11 cellular contexts compared by ENCODE assay signal in the genomic region with DNA sequence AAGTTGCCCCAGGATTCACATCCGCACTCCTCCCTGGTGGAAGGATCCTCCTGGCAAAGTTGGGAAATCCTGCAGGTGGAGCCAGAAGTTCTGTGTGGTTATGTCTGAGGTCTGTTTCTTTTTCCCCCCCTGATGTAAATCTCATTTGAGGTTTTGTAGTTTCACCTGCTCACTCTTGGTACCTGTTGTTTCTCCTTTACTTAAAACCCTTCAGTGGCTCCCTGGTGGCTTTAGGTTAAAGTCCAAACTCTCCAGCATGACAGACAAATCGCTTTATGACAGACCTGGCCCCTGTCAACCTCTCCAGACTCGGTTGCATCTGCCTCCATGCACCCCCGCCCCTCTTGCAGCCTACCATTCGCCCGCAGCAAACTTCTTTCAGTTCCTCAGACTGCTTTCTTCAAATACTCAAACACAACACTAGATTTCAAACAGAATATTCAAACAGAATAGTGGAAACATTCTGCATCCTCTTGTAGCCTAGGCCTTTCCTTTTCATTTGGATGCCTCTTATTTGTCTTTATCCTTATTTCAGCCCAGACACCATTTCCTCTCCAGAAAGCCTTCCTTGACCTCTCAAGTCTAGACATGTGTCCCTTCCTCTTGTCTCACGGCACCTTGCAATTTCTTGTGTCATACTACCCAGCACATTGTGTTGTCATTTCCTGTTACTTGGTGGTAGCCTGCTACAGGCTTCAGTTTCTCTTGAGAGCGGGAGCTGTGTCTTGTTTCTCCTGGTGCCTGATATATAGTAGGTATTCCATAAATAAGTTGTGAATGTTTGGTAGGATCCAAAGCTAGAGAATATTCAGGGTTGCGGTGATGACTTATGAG. TPM values are rescaled to one million over a fixed set of nuclear protein-coding genes. Genes with fewer than 3 reads are reported as not detected.
DNase-seq lines count a peak whose midpoint lies in the region; ATAC-seq, FAIRE-seq and TF ChIP-seq lines count a peak whose summit lies in the region.
"Had no signal": no experiment of that assay in that cellular context is flagged by ENCODE, and none has a peak within 500 bp of the region (broad histone marks: within the 10 kb centered on the region; RNA-seq: fewer than 3 reads in every experiment).

No MANE protein-coding gene starts in this region.

- peaks cover 11% of the 10 kb centered on the region for H3K4me1 ChIP-seq in endothelial cell of umbilical vein (ENCODE audit: control insufficient read depth, extremely low read depth, insufficient read depth, low read length)

- POLR2A ChIA-PET in endothelial cell of umbilical vein (lab: Charles Lee) = no interaction called here

- H3K9me3 ChIP-seq in endothelial cell of umbilical vein (replicated peaks; ENCODE audit: control insufficient read depth, insufficient read depth, low read length) = no peaks in the 10 kb centered on the region
- H3K9me3 ChIP-seq: SK-N-SH had no signal

- peak overlapping the region in 1 of 2 donors; percentile 53 for H3K27ac Mint-ChIP-seq in activated naive CD4-positive, alpha-beta T cell treated with anti-CD3 and anti-CD28 coated beads, Interleukin-2, amount 50 U/mL, for 72 hours
- H3K27ac Mint-ChIP-seq: natural killer cell treated with Interleukin-12 subunit alpha and Interleukin-12 subunit beta and Interleukin-15 and Interleukin-18, amount 100 ng/mL, for 72 hours had no signal

- FAIRE-seq in endothelial cell of umbilical vein (lab: Jason Lieb, UNC) = peak; percentile 75
- FAIRE-seq in urothelium cell line (lab: Jason Lieb, UNC) = no peak

- H3K36me3 ChIP-seq in endothelial cell of umbilical vein (ENCODE audit: control insufficient read depth in 2 of 2, extremely low read depth in 1 of 2, insufficient read depth in 2 of 2, low read length in 2 of 2) = peaks cover 0 to 4% of the 10 kb centered on the region in 2 experiments

- dilution Hi-C loops in endothelial cell of umbilical vein (cut with MboI; ENCODE audit: extremely low pct_ligation_motif_present, low sequenced_read_pairs) = no loop called here

- H3K27ac ChIP-seq in endothelial cell of umbilical vein (ENCODE audit: insufficient read depth, low read depth, low read length) = peak overlapping the region; percentile 92

- no TSS peak for BruUV-seq in endothelial cell of umbilical vein (replicated peaks; lab: Mats Ljungman, UMichigan)

- peak overlapping the region; percentile 42 for H3K9ac ChIP-seq in endothelial cell of umbilical vein (replicated peaks; ENCODE audit: extremely low read depth, insufficient read depth, low read length)
- H3K9ac ChIP-seq: SK-N-SH had no signal

- DNase-seq in endothelial cell of umbilical vein (ENCODE audit: low read depth, low spot score) = peak; percentile 60
- no peak for DNase-seq in erythroblast (lab: John Stamatoyannopoulos, UW)
- DNase-seq in urothelium cell line (ENCODE audit: low spot score) = no peak
- DNase-seq in activated naive CD4-positive, alpha-beta T cell treated with anti-CD3 and anti-CD28 coated beads, Interleukin-2, amount 50 U/mL, for 72 hours (ENCODE audit: low spot score in 2 of 2) = no peak
- no peak for DNase-seq in HPDE6-E6E7 (ENCODE audit: extremely low spot score)
- DNase-seq: activated gamma-delta T cell, SK-N-SH had no signal

- ATAC-seq in GM18505 (IDR thresholded peaks at IDR 0.05; ENCODE audit: unreplicated experiment) (peak; percentile 84), GM21526 (IDR thresholded peaks at IDR 0.05; ENCODE audit: low FRiP score, unreplicated experiment) (peak; percentile 89), HG03378 (IDR thresholded peaks at IDR 0.05; ENCODE audit: unreplicated experiment) (peak; percentile 86)
- ATAC-seq in activated naive CD4-positive, alpha-beta T cell treated with anti-CD3 and anti-CD28 coated beads, Interleukin-2, amount 50 U/mL, for 72 hours = no peak

- no peak overlapping the region for H2AFZ ChIP-seq in endothelial cell of umbilical vein (ENCODE audit: low read depth, low read length)

- peak overlapping the region; percentile 47 for H3K4me2 ChIP-seq in endothelial cell of umbilical vein (ENCODE audit: insufficient read depth, low read length)
- H3K4me2 ChIP-seq: SK-N-SH had no signal

- no peak for TF ChIP-seq POLR2A in GM18505 (IDR thresholded peaks at IDR 0.05; ENCODE audit: borderline replicate concordance, extremely low read depth, insufficient read depth, insufficient read length)
- TF ChIP-seq POLR2A in endothelial cell of umbilical vein (IDR thresholded peaks at IDR 0.05; ENCODE audit: low read depth, low read length) = no peak
- TF ChIP-seq POLR2A in erythroblast (IDR thresholded peaks at IDR 0.05; ENCODE audit: low read length) = no peak

- no peaks in the 10 kb centered on the region for H3K36me3 Mint-ChIP-seq in activated naive CD4-positive, alpha-beta T cell treated with anti-CD3 and anti-CD28 coated beads, Interleukin-2, amount 50 U/mL, for 72 hours
- H3K36me3 Mint-ChIP-seq: natural killer cell treated with Interleukin-12 subunit alpha and Interleukin-12 subunit beta and Interleukin-15 and Interleukin-18, amount 100 ng/mL, for 72 hours had no signal

- no peaks in the 10 kb centered on the region for H4K20me1 ChIP-seq in endothelial cell of umbilical vein (replicated peaks; ENCODE audit: control insufficient read depth, extremely low read depth, insufficient read depth, low read length)

- no peaks in the 10 kb centered on the region for H3K27me3 ChIP-seq in endothelial cell of umbilical vein (ENCODE audit: control insufficient read depth in 2 of 2, insufficient read depth in 2 of 2, low read length in 2 of 2)

- H3K4me3 ChIP-seq in endothelial cell of umbilical vein (replicated peaks in 1 of 3; ENCODE audit: insufficient read depth in 1 of 3, low read depth in 1 of 3, low read length in 3 of 3) = no peak overlapping the region

- no peaks in the 10 kb centered on the region for H3K79me2 ChIP-seq in endothelial cell of umbilical vein (ENCODE audit: control insufficient read depth, insufficient read depth, low read length)

- CTCF ChIA-PET in endothelial cell of umbilical vein (lab: Charles Lee) = interaction anchor here (0.6 to 3.4 kb wide), 3 partner anchors 26 to 150 kb away, joined by 3 to 13 read pairs (median 3); no protein-coding TSS in a partner anchor

- intact Hi-C loops in endothelial cell of umbilical vein (cut with micrococcal nuclease) = loop anchor here (1.0 kb wide), 1 partner anchor 25 kb away; a partner anchor contains a TSS

- H3K9me1 ChIP-seq in endothelial cell of umbilical vein (replicated peaks; ENCODE audit: control insufficient read depth, extremely low read depth, insufficient read depth, low read length) = no peaks in the 10 kb centered on the region

- H3K9me3 Mint-ChIP-seq in activated naive CD4-positive, alpha-beta T cell treated with anti-CD3 and anti-CD28 coated beads, Interleukin-2, amount 50 U/mL, for 72 hours = no peaks in the 10 kb centered on the region
- H3K9me3 Mint-ChIP-seq: natural killer cell treated with Interleukin-12 subunit alpha and Interleukin-12 subunit beta and Interleukin-15 and Interleukin-18, amount 100 ng/mL, for 72 hours had no signal

- TF ChIP-seq CTCF in endothelial cell of umbilical vein (IDR thresholded peaks at IDR 0.05; ENCODE audit: extremely low read depth in 1 of 2, insufficient read depth in 1 of 2, low read depth in 1 of 2, low read length in 2 of 2) = no peak

TF ChIP-seq in endothelial cell of umbilical vein, 7 proteins besides CTCF, POLR2A, EP300 and RAD21:
- TF ChIP-seq POLR2AphosphoS5 (IDR thresholded peaks at IDR 0.05; ENCODE audit: insufficient read depth, low read depth, low read length) = no peak
- TF ChIP-seq EZH2 (IDR thresholded peaks at IDR 0.05; ENCODE audit: borderline replicate concordance, low read depth, low read length, severe bottlenecking) = no peak
- TF ChIP-seq FOS (IDR thresholded peaks at IDR 0.05; ENCODE audit: borderline replicate concordance, insufficient read depth, low read length) = no peak
- TF ChIP-seq, protein P1, sequence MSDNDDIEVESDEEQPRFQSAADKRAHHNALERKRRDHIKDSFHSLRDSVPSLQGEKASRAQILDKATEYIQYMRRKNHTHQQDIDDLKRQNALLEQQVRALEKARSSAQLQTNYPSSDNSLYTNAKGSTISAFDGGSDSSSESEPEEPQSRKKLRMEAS (IDR thresholded peaks at IDR 0.05; ENCODE audit: insufficient read depth, insufficient read length) = no peak
- TF ChIP-seq GATA2 (IDR thresholded peaks at IDR 0.05; ENCODE audit: insufficient read depth, insufficient read length, low read depth, low read length) = no peak
- no peak for TF ChIP-seq JUN (IDR thresholded peaks at IDR 0.05; ENCODE audit: borderline replicate concordance, insufficient read depth, insufficient read length, low read depth)
- no peak for TF ChIP-seq MYC (IDR thresholded peaks at IDR 0.05; ENCODE audit: low read depth, low read length)

RNA-seq across cellular contexts. Expression of a gene that starts 24.8 kb away (rescaled TPM):
- total RNA-seq in endothelial cell of umbilical vein = 61.9 and 66.4 TPM in 2 replicates
- polyA plus RNA-seq in endothelial cell of umbilical vein = 32.8 and 40.7 TPM in 2 replicates
- 45.2 and 46.9 TPM in 2 replicates for polyA plus RNA-seq in endothelial cell of umbilical vein (2011; cell fraction: cytosol; rRNA removed)
- 24.0 and 31.2 TPM in 2 replicates for polyA plus RNA-seq in endothelial cell of umbilical vein (2011; cell fraction: nucleus; rRNA removed)
- polyA plus RNA-seq in endothelial cell of umbilical vein (2012) = 68.4 and 74.8 TPM in 2 replicates
- polyA minus RNA-seq in endothelial cell of umbilical vein = 35.9 and 49.6 TPM in 2 replicates
- polyA minus RNA-seq in endothelial cell of umbilical vein (2011; cell fraction: cytosol; rRNA and poly(A)+ RNA removed) = 15.4 TPM
- 21.7 and 33.2 TPM in 2 replicates for polyA minus RNA-seq in endothelial cell of umbilical vein (2011; cell fraction: nucleus; rRNA and poly(A)+ RNA removed)
- 1 to 10 TPM in 1 of 2 donors, under 1 TPM in 1; 0.32 to 1.8 TPM for total RNA-seq in activated naive CD4-positive, alpha-beta T cell treated with anti-CD3 and anti-CD28 coated beads, Interleukin-2, amount 50 U/mL, for 72 hours

Comparison
In these comparisons a context has a peak if more than half of its experiments do, and no peak if none do; other contexts are left out.
1. ATAC-seq: peak in GM18505 (single experiment), GM21526 (single experiment) and HG03378 (single experiment); none in activated naive CD4-positive, alpha-beta T cell treated with anti-CD3 and anti-CD28 coated beads, Interleukin-2, amount 50 U/mL, for 72 hours (0 of 2).
2. RNA of a gene that starts 24.8 kb away (total RNA-seq): 61.9 to 66.4 TPM in endothelial cell of umbilical vein; 0.32 to 1.8 TPM in activated naive CD4-positive, alpha-beta T cell treated with anti-CD3 and anti-CD28 coated beads, Interleukin-2, amount 50 U/mL, for 72 hours; every median in the first group is over 10 times any median in the second.